ENCODE assay signal across 17 cellular contexts in genomic region chr9:22022396-22022795, GRCh38.
"Had no signal": no experiment of that assay in that cellular context is flagged by ENCODE, and none has a peak within 500 bp of the region (broad histone marks: within the 10 kb centered on the region; RNA-seq: fewer than 3 reads in every experiment).

No MANE protein-coding gene starts in this region.

- ATAC-seq: stimulated activated effector memory CD8-positive, alpha-beta T cell treated with anti-CD3 and anti-CD28 coated beads, Interleukin-12 subunit alpha, Interleukin-12 subunit beta, amount 100 ng/mL, for 72 hours; stimulated activated memory B cell treated with anti-CD40 and anti-IgM and Interleukin-4, amounts not matched to agents 10 μg/mL and 1 μg/mL and 100 μg/mL, for 72 hours; stimulated activated naive B cell treated with anti-CD40 and anti-IgM and Interleukin-4, amounts not matched to agents 10 μg/mL and 1 μg/mL and 100 μg/mL, for 72 hours; stimulated activated naive CD8-positive, alpha-beta T cell treated with anti-CD3 and anti-CD28 coated beads, Interleukin-15, amount 100 ng/mL, for 72 hours; stimulated activated naive CD8-positive, alpha-beta T cell treated with anti-CD3 and anti-CD28 coated beads, Interleukin-15, Interleukin-2, amounts not matched to agents 100 U/mL and 50 U/mL, for 24 hours; upper lobe of right lung had no signal

- H3K36me3 ChIP-seq: stomach, suprapubic skin, thoracic aorta, thyroid gland, tibial artery, tibial nerve, transverse colon, upper lobe of left lung, upper lobe of right lung, uterus, vagina had no signal

- H3K4me3 ChIP-seq: stomach, suprapubic skin, testis, thoracic aorta, thyroid gland, tibial artery, tibial nerve, transverse colon, upper lobe of left lung, upper lobe of right lung, uterus, vagina had no signal

- H3K9me3 ChIP-seq: suprapubic skin, testis, thoracic aorta, thyroid gland, tibial artery, transverse colon, upper lobe of left lung, upper lobe of right lung, uterus, vagina had no signal

- H3K27ac ChIP-seq: stomach, suprapubic skin, testis, thoracic aorta, thyroid gland, tibial artery, tibial nerve, transverse colon, upper lobe of left lung, upper lobe of right lung, uterus, vagina had no signal

- H3K4me1 ChIP-seq: stomach, suprapubic skin, testis, thyroid gland, tibial artery, tibial nerve, transverse colon, upper lobe of left lung, upper lobe of right lung, uterus, vagina had no signal
